9 cellular contexts compared by ENCODE assay signal in genomic region chr1:211944733-211945500, GRCh38.
A peak's percentile ranks its signal among the peaks of the same experiment; 100 is the strongest.
DNase-seq lines count a peak whose midpoint lies in the region; ATAC-seq and TF ChIP-seq lines count a peak whose summit lies in the region.
"Had no signal": no experiment of that assay in that cellular context is flagged by ENCODE, and none has a peak within 500 bp of the region (broad histone marks: within the 10 kb centered on the region; RNA-seq: fewer than 3 reads in every experiment).

No MANE protein-coding gene starts in this region.

- H3K36me3 ChIP-seq in MG63 (peaks cover 29% of the 10 kb centered on the region), colonic mucosa (no peaks in the 10 kb centered on the region), liver (ENCODE audit: control insufficient read depth in 4 of 4, insufficient read depth in 3 of 4, low read depth in 1 of 4, low read length in 3 of 4) (peaks cover 0 to 5% (median 5%) of the 10 kb centered on the region in 4 donors)

- H3K4me1 ChIP-seq in colonic mucosa (no peaks in the 10 kb centered on the region), liver (ENCODE audit: control insufficient read depth in 4 of 4, insufficient read depth in 4 of 4, low read length in 3 of 4) (peaks cover 11 to 37% (median 19%) of the 10 kb centered on the region in 4 donors)

- intact Hi-C loops in colonic mucosa (cut with DNase I), result loop anchor here (5.0 kb wide), 2 partner anchors 113 to 248 kb away; partner anchors contain the start of gene LPGAT1
- intact Hi-C loops in activated CD8-positive, alpha-beta T cell treated with anti-CD3 and anti-CD28 coated beads for 36 hours (cut with micrococcal nuclease), result no loop called here

- TF ChIP-seq CTCF in colonic mucosa (IDR thresholded peaks at IDR 0.05) (peak; percentile 71), liver (IDR thresholded peaks at IDR 0.05; ENCODE audit: low read depth, low read length, missing input control) (peak; percentile 83), GM10266 (IDR thresholded peaks at IDR 0.05; ENCODE audit: control insufficient read depth, insufficient read depth, low read depth, missing control alignments) (no peak)
- no peak for TF ChIP-seq CTCF in activated CD8-positive, alpha-beta T cell treated with anti-CD3 and anti-CD28 coated beads for 36 hours (IDR thresholded peaks at IDR 0.05)

- no peaks in the 10 kb centered on the region for H3K9me3 ChIP-seq in MG63
- H3K9me3 ChIP-seq in colonic mucosa, result no peaks in the 10 kb centered on the region
- H3K9me3 ChIP-seq in liver (ENCODE audit: control insufficient read depth in 4 of 4, low read length in 3 of 4), result no peaks in the 10 kb centered on the region

- no peaks in the 10 kb centered on the region for H3K27me3 Mint-ChIP-seq in activated CD8-positive, alpha-beta T cell treated with anti-CD3 and anti-CD28 coated beads for 36 hours
- H3K27me3 Mint-ChIP-seq in T-helper 2 cell treated with Interferon-gamma antibody and Interleukin-4, amounts not matched to agents 5 μg/mL and 100 μg/mL, for 36 hours (ENCODE audit: low read depth), result no peaks in the 10 kb centered on the region

- H3K4me3 Mint-ChIP-seq in activated CD8-positive, alpha-beta T cell treated with anti-CD3 and anti-CD28 coated beads for 36 hours, result no peak overlapping the region
- no peak overlapping the region for H3K4me3 Mint-ChIP-seq in T-helper 2 cell treated with Interferon-gamma antibody and Interleukin-4, amounts not matched to agents 5 μg/mL and 100 μg/mL, for 36 hours
- H3K4me3 Mint-ChIP-seq: activated T-helper 1 cell treated with anti-CD3 and anti-CD28 coated beads, Interleukin-12 subunit alpha, Interleukin-12 subunit beta, Interleukin-2, Interleukin-4 antibody, amounts not matched to agents 30 ng/mL and 10 ng/mL and 1 ng/mL, durations not matched to agents 14 hours and 24 hours and 36 hours had no signal

- peaks cover 10% of the 10 kb centered on the region for H3K4me1 Mint-ChIP-seq in activated CD8-positive, alpha-beta T cell treated with anti-CD3 and anti-CD28 coated beads for 36 hours (ENCODE audit: low read depth)
- peaks cover 9% of the 10 kb centered on the region for H3K4me1 Mint-ChIP-seq in T-helper 2 cell treated with Interferon-gamma antibody and Interleukin-4, amounts not matched to agents 5 μg/mL and 100 μg/mL, for 36 hours (ENCODE audit: low read depth)

- H3K4me3 ChIP-seq in MG63 (no peak overlapping the region), colonic mucosa (no peak overlapping the region), liver (ENCODE audit: low read depth in 1 of 3, low read length in 3 of 3) (no peak overlapping the region)

- H3K9ac ChIP-seq in colonic mucosa (ENCODE audit: low read depth in 2 of 2, low read length in 2 of 2) (no peak overlapping the region), liver (ENCODE audit: low read depth in 1 of 2, low read length in 2 of 2) (peak overlapping the region; percentile 52 to 58)

- DNase-seq in AG08396 (ENCODE audit: low spot score), result peak; percentile 26
- DNase-seq in MG63, result peak; percentile 56
- DNase-seq in colonic mucosa, result peak; percentile 81
- DNase-seq in GM10266 (ENCODE audit: extremely low spot score), result no peak
- DNase-seq in activated CD8-positive, alpha-beta T cell treated with anti-CD3 and anti-CD28 coated beads for 36 hours, result no peak
- no peak for DNase-seq in activated CD4-positive, alpha-beta T cell treated with anti-CD3 and anti-CD28 coated beads for 1 hour
- no peak for DNase-seq in T-helper 2 cell treated with Interferon-gamma antibody and Interleukin-4, amounts not matched to agents 5 μg/mL and 100 μg/mL, for 36 hours (ENCODE audit: low spot score)

- peak; percentile 95 to 96 for TF ChIP-seq RAD21 in liver (IDR thresholded peaks at IDR 0.05)

- CTCF ChIA-PET in activated CD8-positive, alpha-beta T cell treated with anti-CD3 and anti-CD28 coated beads for 36 hours (lab: Charles Lee), result interaction anchor here (1.6 kb wide), 1 partner anchor 264 kb away, joined by 4 read pairs; no protein-coding TSS in a partner anchor

- WGBS in liver, result 33% methylated on average over 10 of the region's 10 CpGs

- H3K9me3 Mint-ChIP-seq in activated CD8-positive, alpha-beta T cell treated with anti-CD3 and anti-CD28 coated beads for 36 hours, result no peaks in the 10 kb centered on the region
- H3K9me3 Mint-ChIP-seq in T-helper 2 cell treated with Interferon-gamma antibody and Interleukin-4, amounts not matched to agents 5 μg/mL and 100 μg/mL, for 36 hours, result no peaks in the 10 kb centered on the region
- H3K9me3 Mint-ChIP-seq: activated T-helper 1 cell treated with anti-CD3 and anti-CD28 coated beads, Interleukin-12 subunit alpha, Interleukin-12 subunit beta, Interleukin-2, Interleukin-4 antibody, amounts not matched to agents 30 ng/mL and 10 ng/mL and 1 ng/mL, durations not matched to agents 14 hours and 24 hours and 36 hours had no signal

- H3K27ac ChIP-seq in colonic mucosa (no peak overlapping the region), liver (ENCODE audit: low read depth in 1 of 2, low read length in 2 of 2) (peak overlapping the region; percentile 63 to 71)

- H3K36me3 Mint-ChIP-seq in activated CD8-positive, alpha-beta T cell treated with anti-CD3 and anti-CD28 coated beads for 36 hours (ENCODE audit: low read depth), result peaks cover 14% of the 10 kb centered on the region
- peaks cover 36% of the 10 kb centered on the region for H3K36me3 Mint-ChIP-seq in T-helper 2 cell treated with Interferon-gamma antibody and Interleukin-4, amounts not matched to agents 5 μg/mL and 100 μg/mL, for 36 hours (ENCODE audit: low read depth)

- no peak overlapping the region for H3K27ac Mint-ChIP-seq in activated CD8-positive, alpha-beta T cell treated with anti-CD3 and anti-CD28 coated beads for 36 hours
- no peak overlapping the region for H3K27ac Mint-ChIP-seq in T-helper 2 cell treated with Interferon-gamma antibody and Interleukin-4, amounts not matched to agents 5 μg/mL and 100 μg/mL, for 36 hours
- H3K27ac Mint-ChIP-seq: activated T-helper 1 cell treated with anti-CD3 and anti-CD28 coated beads, Interleukin-12 subunit alpha, Interleukin-12 subunit beta, Interleukin-2, Interleukin-4 antibody, amounts not matched to agents 30 ng/mL and 10 ng/mL and 1 ng/mL, durations not matched to agents 14 hours and 24 hours and 36 hours had no signal

- H3K27me3 ChIP-seq in MG63 (no peaks in the 10 kb centered on the region), colonic mucosa (no peaks in the 10 kb centered on the region), liver (ENCODE audit: control insufficient read depth in 4 of 4, insufficient read depth in 4 of 4, low read length in 3 of 4) (no peaks in the 10 kb centered on the region)

- ATAC-seq in activated CD8-positive, alpha-beta T cell treated with anti-CD3 and anti-CD28 coated beads for 36 hours, result no peak

- POLR2A ChIA-PET in activated CD8-positive, alpha-beta T cell treated with anti-CD3 and anti-CD28 coated beads for 36 hours (lab: Charles Lee), result interaction anchor here (1.2 kb wide), 1 partner anchor 9 kb away, joined by 3 read pairs; no protein-coding TSS in a partner anchor

TF ChIP-seq in liver, 16 proteins besides CTCF, POLR2A, EP300 and RAD21 (continues in another document):
- TF ChIP-seq TAF1 (conservative IDR thresholded peaks at IDR 0.05), result peak; percentile 76
- TF ChIP-seq YY1 (IDR thresholded peaks at IDR 0.05), result peak; percentile 93
- TF ChIP-seq HNF4A (conservative IDR thresholded peaks at IDR 0.05), result peak; percentile 75 to 80
- TF ChIP-seq NR2F2 (IDR thresholded peaks at IDR 0.05), result peak; percentile 44
- TF ChIP-seq REST (IDR thresholded peaks at IDR 0.05), result peak; percentile 70
- peak in 1 of 2 donors; percentile 79 for TF ChIP-seq EGR1 (IDR thresholded peaks at IDR 0.05; ENCODE audit: low read depth in 2 of 2)
- peak; percentile 82 for TF ChIP-seq MAX (IDR thresholded peaks at IDR 0.05)
- peak; percentile 57 for TF ChIP-seq HNF4G (IDR thresholded peaks at IDR 0.05)
- TF ChIP-seq JUND (IDR thresholded peaks at IDR 0.05), result peak; percentile 31 to 88
- peak; percentile 76 for TF ChIP-seq FOXA1 (IDR thresholded peaks at IDR 0.05)
- peak; percentile 83 for TF ChIP-seq SP1 (IDR thresholded peaks at IDR 0.05)
- TF ChIP-seq FOXA2 (IDR thresholded peaks at IDR 0.05), result peak; percentile 67
- TF ChIP-seq ATF3 (IDR thresholded peaks at IDR 0.05), result peak; percentile 60

Comparison
In these comparisons a context has a peak if more than half of its experiments do, and no peak if none do; other contexts are left out.
1. DNase-seq: peak in AG08396 (single experiment), MG63 (single experiment) and colonic mucosa (single experiment); none in GM10266 (single experiment), activated CD8-positive, alpha-beta T cell treated with anti-CD3 and anti-CD28 coated beads for 36 hours (single experiment), activated CD4-positive, alpha-beta T cell treated with anti-CD3 and anti-CD28 coated beads for 1 hour (single experiment) and T-helper 2 cell treated with Interferon-gamma antibody and Interleukin-4, amounts not matched to agents 5 μg/mL and 100 μg/mL, for 36 hours (single experiment).
2. H3K9ac ChIP-seq: peak in liver (2 of 2); none in colonic mucosa (0 of 2).
3. CTCF ChIP-seq: peak in colonic mucosa (single experiment) and liver (single experiment); none in GM10266 (single experiment) and activated CD8-positive, alpha-beta T cell treated with anti-CD3 and anti-CD28 coated beads for 36 hours (single experiment).